ENCODE assay signal across 1 cellular context in the genomic region with DNA sequence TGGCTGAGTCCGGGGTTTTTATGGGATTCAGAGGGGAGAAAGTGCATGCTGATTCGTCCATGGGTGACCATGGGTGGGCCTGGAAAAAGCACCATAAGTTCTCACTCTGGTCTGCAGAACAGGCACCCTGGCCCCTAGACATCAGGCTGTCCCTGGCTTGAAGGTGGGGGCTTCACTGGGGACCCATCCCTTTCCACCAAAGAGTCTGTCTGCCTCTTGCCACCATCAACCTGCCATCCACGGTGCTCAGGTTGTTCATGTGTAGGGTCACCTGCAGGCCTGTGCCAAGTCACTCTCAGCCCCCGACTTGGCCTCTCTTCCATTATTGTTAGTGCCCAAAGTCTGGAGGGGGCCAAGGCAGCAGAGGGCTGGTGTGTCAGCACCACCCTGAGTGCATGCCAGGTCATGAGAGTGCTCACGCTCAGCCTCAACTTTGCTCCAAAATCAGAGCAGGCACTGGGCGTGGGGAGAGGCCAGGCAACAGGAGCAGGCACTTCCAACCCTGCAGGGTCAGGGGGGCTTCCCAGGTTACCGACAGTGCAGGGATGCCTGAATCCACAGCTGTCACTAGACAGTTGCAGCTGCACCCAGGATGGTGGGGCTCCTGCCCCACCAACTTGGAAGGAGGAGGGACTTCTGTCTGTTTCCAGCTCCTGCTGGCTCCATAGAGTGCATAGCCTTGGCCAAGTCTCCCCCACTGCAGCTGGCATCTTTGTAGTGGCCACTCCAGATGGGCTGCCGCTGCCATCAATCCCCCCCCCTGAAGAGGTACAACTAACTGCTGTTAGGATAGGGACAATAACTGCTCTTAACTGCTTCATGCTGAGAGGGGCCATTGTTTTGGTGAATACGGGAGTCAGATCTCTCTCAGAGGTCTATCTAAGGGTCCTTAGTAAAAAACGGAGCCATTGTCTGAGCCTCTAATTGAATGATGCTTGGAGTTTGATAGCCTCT.
TF ChIP-seq lines count a peak whose summit lies in the region.

No MANE protein-coding gene starts in this region.

TF ChIP-seq in WTC11, 78 proteins besides CTCF, POLR2A, EP300 and RAD21 (continued from another document):
- TF ChIP-seq ARID4B (CRISPR knock-in tag; IDR thresholded peaks at IDR 0.05; ENCODE audit: borderline replicate concordance) (no peak), IRF1 (CRISPR knock-in tag; IDR thresholded peaks at IDR 0.05) (no peak), MXD4 (CRISPR knock-in tag; IDR thresholded peaks at IDR 0.05; ENCODE audit: borderline replicate concordance) (no peak)
